ENCODE assay signal across 18 cellular contexts in the genomic region with DNA sequence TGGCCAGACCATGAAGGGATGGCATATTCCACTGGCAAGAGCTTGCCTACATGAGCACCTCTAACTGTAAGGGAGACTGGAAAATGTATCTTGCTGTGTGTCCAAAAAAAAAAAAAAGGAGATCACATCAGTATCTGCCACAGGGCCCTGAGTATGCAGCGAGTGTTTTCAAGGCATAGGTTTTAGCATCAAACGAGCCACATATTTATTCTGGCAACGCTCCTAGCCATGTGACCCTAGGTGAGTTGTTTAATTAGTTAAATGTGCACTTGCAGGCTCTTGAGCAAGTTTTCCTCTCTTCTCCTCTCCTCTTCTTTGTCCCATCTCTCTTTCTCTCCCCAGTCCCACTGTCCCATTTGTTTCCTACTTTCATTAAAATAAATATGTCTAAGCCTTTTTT.
DNase-seq lines count a peak whose midpoint lies in the region; ATAC-seq, FAIRE-seq and TF ChIP-seq lines count a peak whose summit lies in the region.
"Had no signal": no experiment of that assay in that cellular context is flagged by ENCODE, and none has a peak within 500 bp of the region (broad histone marks: within the 10 kb centered on the region; RNA-seq: fewer than 3 reads in every experiment).

No MANE protein-coding gene starts in this region.

- TF ChIP-seq POLR2A in H54 (IDR thresholded peaks at IDR 0.05; ENCODE audit: low read depth, low read length): no peak

- POLR2A ChIA-PET in Panc1 (lab: Charles Lee): no interaction called here

- TF ChIP-seq CTCF in GM23338 (conservative IDR thresholded peaks at IDR 0.05; ENCODE audit: low read depth in 2 of 2): no peak
- TF ChIP-seq CTCF in Panc1 (IDR thresholded peaks at IDR 0.05): no peak

- intact Hi-C loops in Panc1 (cut with micrococcal nuclease; ENCODE audit: unreplicated experiment): no loop called here

- H3F3A ChIP-seq in GM23338 (replicated peaks; ENCODE audit: low read depth): no peaks in the 10 kb centered on the region

- H3K4me1 ChIP-seq in GM23338 (ENCODE audit: insufficient read depth): no peaks in the 10 kb centered on the region
- H3K4me1 ChIP-seq in Panc1 (ENCODE audit: control insufficient read depth, insufficient read depth, low read length): no peaks in the 10 kb centered on the region
- H3K4me1 ChIP-seq: A549, Caco-2, HAP-1 had no signal

- DNase-seq in NCI-H2029 (lab: John Stamatoyannopoulos, UW) (peak; percentile 19), NCI-H2029 treated with DMSO at 0.1 percent for 48 hours (lab: John Stamatoyannopoulos, UW) (no peak), GM23338 (ENCODE audit: low spot score) (no peak), Panc1 (ENCODE audit: low read depth, low spot score) (no peak), renal cortical epithelial cell (ENCODE audit: low read depth) (peak; percentile 22), H54 (ENCODE audit: insufficient read length, low spot score) (no peak), DMS153 (lab: John Stamatoyannopoulos, UW) (no peak)
- DNase-seq: AML-193; Caco-2; CD4-positive, alpha-beta T cell; DMS79; GDM1 had no signal

- peaks cover 9% of the 10 kb centered on the region; the same call in 1 of the 2 replicates for H3K9me3 ChIP-seq in Panc1 (ENCODE audit: control insufficient read depth, insufficient read depth, low read depth, low read length)
- H3K9me3 ChIP-seq: A549, Caco-2, HAP-1 had no signal

- no peak overlapping the region for H3K4me2 ChIP-seq in GM23338
- H3K4me2 ChIP-seq: A549 had no signal

- ATAC-seq in GM23338 (no peak), Panc1 (no peak)
- ATAC-seq: A549 had no signal

- no TSS peak for BruUV-seq in Panc1 (replicated peaks; lab: Mats Ljungman, UMichigan)

- H3K36me3 ChIP-seq in GM23338 (ENCODE audit: insufficient read depth): no peaks in the 10 kb centered on the region
- H3K36me3 ChIP-seq in Panc1 (ENCODE audit: control insufficient read depth, insufficient read depth, low read length): no peaks in the 10 kb centered on the region; the same call in 1 of the 2 replicates
- H3K36me3 ChIP-seq: HAP-1 had no signal

- no peaks in the 10 kb centered on the region for H3K9me3 Mint-ChIP-seq in GM23338
- H3K9me3 Mint-ChIP-seq: CD4-positive, alpha-beta T cell had no signal

- H3K36me3 Mint-ChIP-seq in GM23338 (ENCODE audit: low read depth): no peaks in the 10 kb centered on the region

- no peak overlapping the region for H3K4me3 ChIP-seq in GM23338
- no peak overlapping the region for H3K4me3 ChIP-seq in Panc1 (ENCODE audit: low read depth in 2 of 2, low read length in 2 of 2)
- H3K4me3 ChIP-seq: A549, HAP-1 had no signal

- H3K79me2 ChIP-seq in GM23338 (replicated peaks; ENCODE audit: insufficient read depth): no peaks in the 10 kb centered on the region

- H3K27me3 ChIP-seq in GM23338 (ENCODE audit: insufficient read depth) (no peaks in the 10 kb centered on the region), Panc1 (ENCODE audit: control insufficient read depth, insufficient read depth, low read length) (no peaks in the 10 kb centered on the region)

- H3K27ac ChIP-seq in GM23338 (ENCODE audit: low read depth): no peak overlapping the region
- peak overlapping the region; percentile 23; the same call in 1 of the 2 replicates for H3K27ac ChIP-seq in Panc1 (ENCODE audit: low read length)
- H3K27ac ChIP-seq: 22Rv1, A549, C4-2B had no signal

- FAIRE-seq in H54 (lab: Jason Lieb, UNC): no peak
- FAIRE-seq: A549, D721Med, H1 had no signal

- H3K9me2 ChIP-seq in GM23338 (ENCODE audit: insufficient read depth): no peaks in the 10 kb centered on the region; the same call in 1 of the 2 replicates

- H3K27me3 Mint-ChIP-seq in GM23338 (ENCODE audit: insufficient read depth, low read depth, poor library complexity): no peaks in the 10 kb centered on the region
- H3K27me3 Mint-ChIP-seq: CD4-positive, alpha-beta T cell had no signal

- no peaks in the 10 kb centered on the region for H4K20me1 ChIP-seq in GM23338 (replicated peaks; ENCODE audit: insufficient read depth)

- H2AFZ ChIP-seq in GM23338: 0 out of 2 replicates have a peak overlapping the region, but pooled peaks have one; percentile 24

- no peak overlapping the region for H3K27ac Mint-ChIP-seq in GM23338
- H3K27ac Mint-ChIP-seq: CD4-positive, alpha-beta T cell had no signal

- CTCF ChIA-PET in Panc1 (lab: Charles Lee): no interaction called here

- no peaks in the 10 kb centered on the region; the same call in 2 of the 3 replicates for H3K4me1 Mint-ChIP-seq in GM23338

- in situ Hi-C loops in Panc1 (cut with HindIII; ENCODE audit: low pct_unique_long_range_greater_than_20kb, low sequenced_read_pairs): no loop called here

- H3K4me3 Mint-ChIP-seq in GM23338: no peak overlapping the region
- H3K4me3 Mint-ChIP-seq: CD4-positive, alpha-beta T cell had no signal

TF ChIP-seq in GM23338, 12 proteins besides CTCF, POLR2A, EP300 and RAD21 (continues in another document):
- TF ChIP-seq EZH2 (IDR thresholded peaks at IDR 0.05; ENCODE audit: low read depth, unreplicated experiment) (no peak), EZH2phosphoT487 (IDR thresholded peaks at IDR 0.05; ENCODE audit: unreplicated experiment) (no peak), ZNF114 (CRISPR knock-in tag; IDR thresholded peaks at IDR 0.05) (no peak), CREB1 (CRISPR knock-in tag; IDR thresholded peaks at IDR 0.05; ENCODE audit: low read depth) (no peak), STAT1 (IDR thresholded peaks at IDR 0.05; ENCODE audit: unreplicated experiment) (no peak), NANOG (IDR thresholded peaks at IDR 0.05; ENCODE audit: borderline replicate concordance) (no peak)
- TF ChIP-seq, protein P1, sequence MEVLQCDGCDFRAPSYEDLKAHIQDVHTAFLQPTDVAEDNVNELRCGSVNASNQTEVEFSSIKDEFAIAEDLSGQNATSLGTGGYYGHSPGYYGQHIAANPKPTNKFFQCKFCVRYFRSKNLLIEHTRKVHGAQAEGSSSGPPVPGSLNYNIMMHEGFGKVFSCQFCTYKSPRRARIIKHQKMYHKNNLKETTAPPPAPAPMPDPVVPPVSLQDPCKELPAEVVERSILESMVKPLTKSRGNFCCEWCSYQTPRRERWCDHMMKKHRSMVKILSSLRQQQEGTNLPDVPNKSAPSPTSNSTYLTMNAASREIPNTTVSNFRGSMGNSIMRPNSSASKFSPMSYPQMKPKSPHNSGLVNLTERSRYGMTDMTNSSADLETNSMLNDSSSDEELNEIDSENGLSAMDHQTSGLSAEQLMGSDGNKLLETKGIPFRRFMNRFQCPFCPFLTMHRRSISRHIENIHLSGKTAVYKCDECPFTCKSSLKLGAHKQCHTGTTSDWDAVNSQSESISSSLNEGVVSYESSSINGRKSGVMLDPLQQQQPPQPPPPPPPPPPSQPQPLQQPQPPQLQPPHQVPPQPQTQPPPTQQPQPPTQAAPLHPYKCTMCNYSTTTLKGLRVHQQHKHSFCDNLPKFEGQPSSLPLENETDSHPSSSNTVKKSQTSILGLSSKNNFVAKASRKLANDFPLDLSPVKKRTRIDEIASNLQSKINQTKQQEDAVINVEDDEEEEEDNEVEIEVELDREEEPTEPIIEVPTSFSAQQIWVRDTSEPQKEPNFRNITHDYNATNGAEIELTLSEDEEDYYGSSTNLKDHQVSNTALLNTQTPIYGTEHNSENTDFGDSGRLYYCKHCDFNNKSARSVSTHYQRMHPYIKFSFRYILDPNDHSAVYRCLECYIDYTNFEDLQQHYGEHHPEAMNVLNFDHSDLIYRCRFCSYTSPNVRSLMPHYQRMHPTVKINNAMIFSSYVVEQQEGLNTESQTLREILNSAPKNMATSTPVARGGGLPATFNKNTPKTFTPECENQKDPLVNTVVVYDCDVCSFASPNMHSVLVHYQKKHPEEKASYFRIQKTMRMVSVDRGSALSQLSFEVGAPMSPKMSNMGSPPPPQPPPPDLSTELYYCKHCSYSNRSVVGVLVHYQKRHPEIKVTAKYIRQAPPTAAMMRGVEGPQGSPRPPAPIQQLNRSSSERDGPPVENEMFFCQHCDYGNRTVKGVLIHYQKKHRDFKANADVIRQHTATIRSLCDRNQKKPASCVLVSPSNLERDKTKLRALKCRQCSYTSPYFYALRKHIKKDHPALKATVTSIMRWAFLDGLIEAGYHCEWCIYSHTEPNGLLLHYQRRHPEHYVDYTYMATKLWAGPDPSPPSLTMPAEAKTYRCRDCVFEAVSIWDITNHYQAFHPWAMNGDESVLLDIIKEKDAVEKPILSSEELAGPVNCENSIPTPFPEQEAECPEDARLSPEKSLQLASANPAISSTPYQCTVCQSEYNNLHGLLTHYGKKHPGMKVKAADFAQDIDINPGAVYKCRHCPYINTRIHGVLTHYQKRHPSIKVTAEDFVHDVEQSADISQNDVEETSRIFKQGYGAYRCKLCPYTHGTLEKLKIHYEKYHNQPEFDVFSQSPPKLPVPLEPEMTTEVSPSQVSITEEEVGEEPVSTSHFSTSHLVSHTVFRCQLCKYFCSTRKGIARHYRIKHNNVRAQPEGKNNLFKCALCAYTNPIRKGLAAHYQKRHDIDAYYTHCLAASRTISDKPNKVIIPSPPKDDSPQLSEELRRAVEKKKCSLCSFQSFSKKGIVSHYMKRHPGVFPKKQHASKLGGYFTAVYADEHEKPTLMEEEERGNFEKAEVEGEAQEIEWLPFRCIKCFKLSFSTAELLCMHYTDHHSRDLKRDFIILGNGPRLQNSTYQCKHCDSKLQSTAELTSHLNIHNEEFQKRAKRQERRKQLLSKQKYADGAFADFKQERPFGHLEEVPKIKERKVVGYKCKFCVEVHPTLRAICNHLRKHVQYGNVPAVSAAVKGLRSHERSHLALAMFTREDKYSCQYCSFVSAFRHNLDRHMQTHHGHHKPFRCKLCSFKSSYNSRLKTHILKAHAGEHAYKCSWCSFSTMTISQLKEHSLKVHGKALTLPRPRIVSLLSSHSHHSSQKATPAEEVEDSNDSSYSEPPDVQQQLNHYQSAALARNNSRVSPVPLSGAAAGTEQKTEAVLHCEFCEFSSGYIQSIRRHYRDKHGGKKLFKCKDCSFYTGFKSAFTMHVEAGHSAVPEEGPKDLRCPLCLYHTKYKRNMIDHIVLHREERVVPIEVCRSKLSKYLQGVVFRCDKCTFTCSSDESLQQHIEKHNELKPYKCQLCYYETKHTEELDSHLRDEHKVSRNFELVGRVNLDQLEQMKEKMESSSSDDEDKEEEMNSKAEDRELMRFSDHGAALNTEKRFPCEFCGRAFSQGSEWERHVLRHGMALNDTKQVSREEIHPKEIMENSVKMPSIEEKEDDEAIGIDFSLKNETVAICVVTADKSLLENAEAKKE (CRISPR knock-in tag; IDR thresholded peaks at IDR 0.05): no peak
- TF ChIP-seq, protein P2, sequence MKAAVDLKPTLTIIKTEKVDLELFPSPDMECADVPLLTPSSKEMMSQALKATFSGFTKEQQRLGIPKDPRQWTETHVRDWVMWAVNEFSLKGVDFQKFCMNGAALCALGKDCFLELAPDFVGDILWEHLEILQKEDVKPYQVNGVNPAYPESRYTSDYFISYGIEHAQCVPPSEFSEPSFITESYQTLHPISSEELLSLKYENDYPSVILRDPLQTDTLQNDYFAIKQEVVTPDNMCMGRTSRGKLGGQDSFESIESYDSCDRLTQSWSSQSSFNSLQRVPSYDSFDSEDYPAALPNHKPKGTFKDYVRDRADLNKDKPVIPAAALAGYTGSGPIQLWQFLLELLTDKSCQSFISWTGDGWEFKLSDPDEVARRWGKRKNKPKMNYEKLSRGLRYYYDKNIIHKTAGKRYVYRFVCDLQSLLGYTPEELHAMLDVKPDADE (IDR thresholded peaks at IDR 0.05): no peak

Comparison
In these comparisons a context has a peak if more than half of its experiments do, and no peak if none do; other contexts are left out.
1. DNase-seq: peak in NCI-H2029 (single experiment) and renal cortical epithelial cell (single experiment); none in NCI-H2029 treated with DMSO at 0.1 percent for 48 hours (single experiment), GM23338 (single experiment), Panc1 (single experiment), H54 (single experiment) and DMS153 (single experiment).